15 cellular contexts compared by ENCODE assay signal in the genomic region with DNA sequence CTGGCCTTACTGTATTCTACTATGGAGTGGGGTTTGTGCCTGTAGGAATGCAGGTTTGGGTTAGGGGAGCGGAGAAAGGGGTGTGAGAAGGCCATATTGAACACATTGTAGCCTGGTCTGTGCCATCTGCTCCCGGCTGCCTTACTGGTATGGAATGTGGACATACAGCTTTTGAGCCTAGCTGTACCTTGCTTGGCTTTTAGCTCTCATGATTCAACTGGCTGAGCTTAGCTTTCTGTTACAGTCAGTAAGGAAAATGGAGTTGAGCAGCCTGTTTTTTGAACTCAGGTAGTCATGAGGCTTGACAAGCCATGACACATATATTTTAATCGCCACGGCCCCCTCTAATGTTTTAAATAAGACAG. TPM values are rescaled to one million over a fixed set of nuclear protein-coding genes. Genes with fewer than 3 reads are reported as not detected.
DNase-seq lines count a peak whose midpoint lies in the region; ATAC-seq and TF ChIP-seq lines count a peak whose summit lies in the region.
"Had no signal": no experiment of that assay in that cellular context is flagged by ENCODE, and none has a peak within 500 bp of the region (broad histone marks: within the 10 kb centered on the region; RNA-seq: fewer than 3 reads in every experiment).

No MANE protein-coding gene starts in this region.

- peaks cover 46% of the 10 kb centered on the region for H3K4me1 ChIP-seq in HEK293 (ENCODE audit: control insufficient read depth, insufficient read depth, low read length)

- POLR2A ChIA-PET in HEK293 (lab: Yijun Ruan, JAX) (no interaction called here), WTC11 (lab: Charles Lee) (no interaction called here)
- POLR2A ChIA-PET in activated CD4-positive, alpha-beta T cell treated with anti-CD3 and anti-CD28 coated beads, Interleukin-2, amount 10 ng/mL, durations not matched to agents 7 days and 5 days (lab: Charles Lee): interaction anchor here (0.6 kb wide), 1 partner anchor 39 kb away, joined by 4 read pairs; no protein-coding TSS in a partner anchor

- H3K36me3 Mint-ChIP-seq in WTC11: no peaks in the 10 kb centered on the region
- peaks cover 5% of the 10 kb centered on the region for H3K36me3 Mint-ChIP-seq in endothelial cell (ENCODE audit: low read depth, unreplicated experiment)
- H3K36me3 Mint-ChIP-seq in activated CD4-positive, alpha-beta T cell treated with anti-CD3 and anti-CD28 coated beads, Interleukin-2, amount 10 ng/mL, durations not matched to agents 7 days and 5 days (ENCODE audit: low read depth): no peaks in the 10 kb centered on the region

- H3K27ac Mint-ChIP-seq in WTC11 (0 out of 2 replicates have a peak overlapping the region, but pooled peaks have one; percentile 29), endothelial cell (ENCODE audit: unreplicated experiment) (no peak overlapping the region)
- H3K27ac Mint-ChIP-seq in activated CD4-positive, alpha-beta T cell treated with anti-CD3 and anti-CD28 coated beads, Interleukin-2, amount 10 ng/mL, durations not matched to agents 7 days and 5 days: no peak overlapping the region

- H3K4me1 Mint-ChIP-seq in WTC11 (peaks cover 46% of the 10 kb centered on the region), endothelial cell (ENCODE audit: unreplicated experiment) (peaks cover 36% of the 10 kb centered on the region)
- peaks cover 15% of the 10 kb centered on the region for H3K4me1 Mint-ChIP-seq in activated CD4-positive, alpha-beta T cell treated with anti-CD3 and anti-CD28 coated beads, Interleukin-2, amount 10 ng/mL, durations not matched to agents 7 days and 5 days

- no peak overlapping the region for H3K4me3 Mint-ChIP-seq in WTC11
- no peak overlapping the region for H3K4me3 Mint-ChIP-seq in endothelial cell (ENCODE audit: unreplicated experiment)
- no peak overlapping the region for H3K4me3 Mint-ChIP-seq in activated CD4-positive, alpha-beta T cell treated with anti-CD3 and anti-CD28 coated beads, Interleukin-2, amount 10 ng/mL, durations not matched to agents 7 days and 5 days
- H3K4me3 Mint-ChIP-seq: neural crest cell had no signal

- H3K27ac ChIP-seq in HEK293 (ENCODE audit: extremely low read depth, low read depth, low read length) (peak overlapping the region; percentile 28; the same call in 1 of the 2 replicates), skin epidermis (peak overlapping the region in 19 of 21 experiments; percentile 3 to 79 (median 55))
- H3K27ac ChIP-seq: coronary artery had no signal

- H3K4me3 ChIP-seq in HEK293 (ENCODE audit: low read depth, low read length): no peak overlapping the region
- H3K4me3 ChIP-seq in skin epidermis: no peak overlapping the region
- H3K4me3 ChIP-seq: coronary artery, heart left ventricle had no signal

- DNase-seq in WTC11 (ENCODE audit: low spot score) (no peak), kidney glomerular epithelial cell (lab: John Stamatoyannopoulos, UW) (peak; percentile 53), endothelial cell (ENCODE audit: low spot score) (no peak), AG08396 (ENCODE audit: low spot score) (no peak)
- no peak for DNase-seq in stimulated activated CD4-positive, alpha-beta T cell treated with anti-CD3 and anti-CD28 coated beads, Interleukin-15, amount 100 ng/mL, for 24 hours
- no peak for DNase-seq in activated CD4-positive, alpha-beta T cell treated with anti-CD3 and anti-CD28 coated beads, Interleukin-2, amount 10 ng/mL, durations not matched to agents 7 days and 5 days
- DNase-seq: heart left ventricle; NCI-H187; RPMI8226; stimulated activated CD4-positive, alpha-beta T cell treated with anti-CD3 and anti-CD28 coated beads, Interleukin-4, amount 100 ng/mL, for 4 hours; substantia nigra had no signal

- ATAC-seq in WTC11: peak; percentile 31; the same call in 1 of the 2 replicates

- H3K36me3 ChIP-seq in HEK293 (ENCODE audit: control insufficient read depth in 2 of 2, insufficient read depth in 1 of 2, low read length in 2 of 2): no peaks in the 10 kb centered on the region; a peak in 1 of 3 replicates
- H3K36me3 ChIP-seq: heart left ventricle had no signal

- no peak for TF ChIP-seq CTCF in HEK293 (tag by site-specific recombination; IDR thresholded peaks at IDR 0.05)
- TF ChIP-seq CTCF in WTC11 (IDR thresholded peaks at IDR 0.05): no peak
- TF ChIP-seq CTCF in endothelial cell (IDR thresholded peaks at IDR 0.05; ENCODE audit: unreplicated experiment): no peak

- H3K9me3 Mint-ChIP-seq in WTC11 (no peaks in the 10 kb centered on the region), endothelial cell (ENCODE audit: unreplicated experiment) (no peaks in the 10 kb centered on the region)
- H3K9me3 Mint-ChIP-seq in activated CD4-positive, alpha-beta T cell treated with anti-CD3 and anti-CD28 coated beads, Interleukin-2, amount 10 ng/mL, durations not matched to agents 7 days and 5 days: no peaks in the 10 kb centered on the region
- H3K9me3 Mint-ChIP-seq: neural crest cell had no signal

- CTCF ChIA-PET in HEK293 (lab: Yijun Ruan, JAX) (interaction anchor here (0.6 to 1.7 kb wide), 4 partner anchors 43 to 697 kb away, joined by 3 to 10 read pairs (median 4); no protein-coding TSS in a partner anchor), WTC11 (lab: Charles Lee) (interaction anchor here (1.1 kb wide), 1 partner anchor 89 kb away, joined by 3 read pairs; no protein-coding TSS in a partner anchor)
- CTCF ChIA-PET in activated CD4-positive, alpha-beta T cell treated with anti-CD3 and anti-CD28 coated beads, Interleukin-2, amount 10 ng/mL, durations not matched to agents 7 days and 5 days (lab: Charles Lee): interaction anchor here (0.9 kb wide), 1 partner anchor 19 kb away, joined by 3 read pairs; no protein-coding TSS in a partner anchor

- H3K27me3 Mint-ChIP-seq in WTC11 (ENCODE audit: low read depth) (no peaks in the 10 kb centered on the region), endothelial cell (ENCODE audit: unreplicated experiment) (peaks cover 1% of the 10 kb centered on the region)
- no peaks in the 10 kb centered on the region for H3K27me3 Mint-ChIP-seq in activated CD4-positive, alpha-beta T cell treated with anti-CD3 and anti-CD28 coated beads, Interleukin-2, amount 10 ng/mL, durations not matched to agents 7 days and 5 days

- no peaks in the 10 kb centered on the region for H3K9me3 ChIP-seq in HEK293 (ENCODE audit: control insufficient read depth, insufficient read depth, low read depth, low read length)
- H3K9me3 ChIP-seq: heart left ventricle had no signal

TF ChIP-seq in HEK293, 187 proteins besides CTCF, POLR2A, EP300 and RAD21:
- TF ChIP-seq ZNF311 (tag by site-specific recombination; IDR thresholded peaks at IDR 0.05; ENCODE audit: borderline replicate concordance): no peak
- no peak for TF ChIP-seq ZNF404 (tag by site-specific recombination; IDR thresholded peaks at IDR 0.05)
- TF ChIP-seq ZNF211 (tag by site-specific recombination; IDR thresholded peaks at IDR 0.05; ENCODE audit: low read depth): no peak
- no peak for TF ChIP-seq ZNF768 (tag by site-specific recombination; IDR thresholded peaks at IDR 0.05)
- TF ChIP-seq ZNF600 (tag by site-specific recombination; IDR thresholded peaks at IDR 0.05): peak; percentile 78
- TF ChIP-seq, protein P1, sequence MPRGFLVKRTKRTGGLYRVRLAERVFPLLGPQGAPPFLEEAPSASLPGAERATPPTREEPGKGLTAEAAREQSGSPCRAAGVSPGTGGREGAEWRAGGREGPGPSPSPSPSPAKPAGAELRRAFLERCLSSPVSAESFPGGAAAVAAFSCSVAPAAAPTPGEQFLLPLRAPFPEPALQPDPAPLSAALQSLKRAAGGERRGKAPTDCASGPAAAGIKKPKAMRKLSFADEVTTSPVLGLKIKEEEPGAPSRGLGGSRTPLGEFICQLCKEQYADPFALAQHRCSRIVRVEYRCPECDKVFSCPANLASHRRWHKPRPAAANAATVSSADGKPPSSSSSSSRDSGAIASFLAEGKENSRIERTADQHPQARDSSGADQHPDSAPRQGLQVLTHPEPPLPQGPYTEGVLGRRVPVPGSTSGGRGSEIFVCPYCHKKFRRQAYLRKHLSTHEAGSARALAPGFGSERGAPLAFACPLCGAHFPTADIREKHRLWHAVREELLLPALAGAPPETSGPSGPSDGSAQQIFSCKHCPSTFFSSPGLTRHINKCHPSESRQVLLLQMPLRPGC (tag by site-specific recombination; IDR thresholded peaks at IDR 0.05): no peak
- no peak for TF ChIP-seq ZNF155 (tag by site-specific recombination; IDR thresholded peaks at IDR 0.05)

TF ChIP-seq in WTC11, 78 proteins besides CTCF, POLR2A, EP300 and RAD21 (continues in another document):
- no peak for TF ChIP-seq ZNF317 (CRISPR knock-in tag; IDR thresholded peaks at IDR 0.05; ENCODE audit: borderline replicate concordance, low read depth)
- TF ChIP-seq TP53 (CRISPR knock-in tag; IDR thresholded peaks at IDR 0.05): no peak
- TF ChIP-seq, protein P2, sequence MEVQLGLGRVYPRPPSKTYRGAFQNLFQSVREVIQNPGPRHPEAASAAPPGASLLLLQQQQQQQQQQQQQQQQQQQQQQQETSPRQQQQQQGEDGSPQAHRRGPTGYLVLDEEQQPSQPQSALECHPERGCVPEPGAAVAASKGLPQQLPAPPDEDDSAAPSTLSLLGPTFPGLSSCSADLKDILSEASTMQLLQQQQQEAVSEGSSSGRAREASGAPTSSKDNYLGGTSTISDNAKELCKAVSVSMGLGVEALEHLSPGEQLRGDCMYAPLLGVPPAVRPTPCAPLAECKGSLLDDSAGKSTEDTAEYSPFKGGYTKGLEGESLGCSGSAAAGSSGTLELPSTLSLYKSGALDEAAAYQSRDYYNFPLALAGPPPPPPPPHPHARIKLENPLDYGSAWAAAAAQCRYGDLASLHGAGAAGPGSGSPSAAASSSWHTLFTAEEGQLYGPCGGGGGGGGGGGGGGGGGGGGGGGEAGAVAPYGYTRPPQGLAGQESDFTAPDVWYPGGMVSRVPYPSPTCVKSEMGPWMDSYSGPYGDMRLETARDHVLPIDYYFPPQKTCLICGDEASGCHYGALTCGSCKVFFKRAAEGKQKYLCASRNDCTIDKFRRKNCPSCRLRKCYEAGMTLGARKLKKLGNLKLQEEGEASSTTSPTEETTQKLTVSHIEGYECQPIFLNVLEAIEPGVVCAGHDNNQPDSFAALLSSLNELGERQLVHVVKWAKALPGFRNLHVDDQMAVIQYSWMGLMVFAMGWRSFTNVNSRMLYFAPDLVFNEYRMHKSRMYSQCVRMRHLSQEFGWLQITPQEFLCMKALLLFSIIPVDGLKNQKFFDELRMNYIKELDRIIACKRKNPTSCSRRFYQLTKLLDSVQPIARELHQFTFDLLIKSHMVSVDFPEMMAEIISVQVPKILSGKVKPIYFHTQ (CRISPR knock-in tag; IDR thresholded peaks at IDR 0.05): no peak
- no peak for TF ChIP-seq SOX15 (CRISPR knock-in tag; IDR thresholded peaks at IDR 0.05)

RNA-seq across cellular contexts. Expression of a gene that starts 41.6 kb away (rescaled TPM):
- total RNA-seq in WTC11 (2021) (47.2 to 56.3 TPM (median 47.3 TPM) in 3 replicates), endothelial cell (ENCODE audit: unreplicated experiment) (71.1 TPM)
- 10 to 100 TPM; 24.7 to 25.5 TPM for total RNA-seq in activated CD4-positive, alpha-beta T cell treated with anti-CD3 and anti-CD28 coated beads, Interleukin-2, amount 10 ng/mL, durations not matched to agents 7 days and 5 days

RNA-seq across cellular contexts. Expression of a gene that starts 51.7 kb away (rescaled TPM):
- 232 to 249 TPM (median 234 TPM) in 3 replicates for total RNA-seq in WTC11 (2021)
- 381 TPM for total RNA-seq in endothelial cell (ENCODE audit: unreplicated experiment)
- total RNA-seq in activated CD4-positive, alpha-beta T cell treated with anti-CD3 and anti-CD28 coated beads, Interleukin-2, amount 10 ng/mL, durations not matched to agents 7 days and 5 days: 100 to 1,000 TPM; 130 to 136 TPM
